Comparison of ENCODE assay signal across 13 cellular contexts in genomic region chr21:41833138-41834115, GRCh38. TPM values are rescaled to one million over a fixed set of nuclear protein-coding genes. Genes with fewer than 3 reads are reported as not detected.
A peak's percentile ranks its signal among the peaks of the same experiment; 100 is the strongest.
DNase-seq lines count a peak whose midpoint lies in the region; ATAC-seq and TF ChIP-seq lines count a peak whose summit lies in the region.
"Had no signal": no experiment of that assay in that cellular context is flagged by ENCODE, and none has a peak within 500 bp of the region (broad histone marks: within the 10 kb centered on the region; RNA-seq: fewer than 3 reads in every experiment).

No MANE protein-coding gene starts in this region.

- H3K4me3 Mint-ChIP-seq in activated B cell treated with CpG ODN at 0.5 μM for 24 hours = peak overlapping the region; percentile 44
- no peak overlapping the region for H3K4me3 Mint-ChIP-seq in activated CD4-positive, alpha-beta T cell treated with anti-CD3 and anti-CD28 coated beads for 36 hours
- H3K4me3 Mint-ChIP-seq: activated naive CD4-positive, alpha-beta T cell treated with anti-CD3 and anti-CD28 coated beads, Interleukin-2, amount 50 U/mL, for 24 hours; CD8-positive, alpha-beta T cell; nephron had no signal

- peak overlapping the region; percentile 20 for H3K27ac Mint-ChIP-seq in activated B cell treated with CpG ODN at 0.5 μM for 24 hours
- H3K27ac Mint-ChIP-seq in activated CD4-positive, alpha-beta T cell treated with anti-CD3 and anti-CD28 coated beads for 36 hours = no peak overlapping the region
- H3K27ac Mint-ChIP-seq: activated naive CD4-positive, alpha-beta T cell treated with anti-CD3 and anti-CD28 coated beads, Interleukin-2, amount 50 U/mL, for 24 hours; CD8-positive, alpha-beta T cell; nephron had no signal

- CTCF ChIA-PET in activated B cell treated with CpG ODN at 0.5 μM for 24 hours (lab: Charles Lee) = interaction anchor here (0.9 to 2.0 kb wide), 3 partner anchors 17 to 285 kb away, joined by 3 to 10 read pairs (median 6); no protein-coding TSS in a partner anchor
- CTCF ChIA-PET in activated CD4-positive, alpha-beta T cell treated with anti-CD3 and anti-CD28 coated beads for 36 hours (lab: Charles Lee) = interaction anchor here (1.1 to 1.2 kb wide), 2 partner anchors 17 to 284 kb away, joined by 3 read pairs; no protein-coding TSS in a partner anchor

- DNase-seq in activated B cell treated with CpG ODN at 0.5 μM for 24 hours = no peak
- no peak for DNase-seq in ureter (ENCODE audit: low spot score)
- DNase-seq in posterior vena cava (ENCODE audit: low spot score) = no peak
- DNase-seq in activated CD4-positive, alpha-beta T cell treated with anti-CD3 and anti-CD28 coated beads for 36 hours = no peak
- no peak for DNase-seq in brain microvascular endothelial cell
- DNase-seq: CD8-positive, alpha-beta T cell; HCEC 1CT; stimulated activated CD4-positive, alpha-beta T cell treated with anti-CD3 and anti-CD28 coated beads, Interleukin-15, amount 100 ng/mL, for 24 hours had no signal

- in situ Hi-C loops in brain microvascular endothelial cell (cut with HindIII; ENCODE audit: low pct_ligation_motif_present, low sequenced_read_pairs) = no loop called here

- TF ChIP-seq CTCF in activated B cell treated with CpG ODN at 0.5 μM for 24 hours (IDR thresholded peaks at IDR 0.05) (no peak), brain microvascular endothelial cell (IDR thresholded peaks at IDR 0.05; ENCODE audit: low read depth, low read length, missing control alignments) (no peak)

- intact Hi-C loops in activated B cell treated with CpG ODN at 0.5 μM for 24 hours (cut with micrococcal nuclease) = loop anchor here (2.0 to 5.0 kb wide), 2 partner anchors 35 to 229 kb away; no protein-coding TSS in a partner anchor
- intact Hi-C loops in posterior vena cava (cut with DNase I) = no loop called here
- intact Hi-C loops in activated CD4-positive, alpha-beta T cell treated with anti-CD3 and anti-CD28 coated beads for 36 hours (cut with DNase I, micrococcal nuclease) = no loop called here

- peaks cover 47% of the 10 kb centered on the region for H3K4me1 Mint-ChIP-seq in activated B cell treated with CpG ODN at 0.5 μM for 24 hours
- H3K4me1 Mint-ChIP-seq in activated CD4-positive, alpha-beta T cell treated with anti-CD3 and anti-CD28 coated beads for 36 hours = no peaks in the 10 kb centered on the region
- H3K4me1 Mint-ChIP-seq: activated naive CD4-positive, alpha-beta T cell treated with anti-CD3 and anti-CD28 coated beads, Interleukin-2, amount 50 U/mL, for 24 hours; nephron had no signal

- POLR2A ChIA-PET in activated B cell treated with CpG ODN at 0.5 μM for 24 hours (lab: Charles Lee) = interaction anchor here (0.9 to 1.9 kb wide), 6 partner anchors 17 to 284 kb away, joined by 3 to 7 read pairs (median 4); partner anchors contain the start of gene ZBTB21
- POLR2A ChIA-PET in activated CD4-positive, alpha-beta T cell treated with anti-CD3 and anti-CD28 coated beads for 36 hours (lab: Charles Lee) = no interaction called here

- H3K4me3 ChIP-seq in brain microvascular endothelial cell (ENCODE audit: low read depth, low read length) = no peak overlapping the region

- no peak overlapping the region for H3K27ac ChIP-seq in brain microvascular endothelial cell

- no peaks in the 10 kb centered on the region for H3K27me3 Mint-ChIP-seq in activated B cell treated with CpG ODN at 0.5 μM for 24 hours
- no peaks in the 10 kb centered on the region for H3K27me3 Mint-ChIP-seq in activated CD4-positive, alpha-beta T cell treated with anti-CD3 and anti-CD28 coated beads for 36 hours
- H3K27me3 Mint-ChIP-seq: activated naive CD4-positive, alpha-beta T cell treated with anti-CD3 and anti-CD28 coated beads, Interleukin-2, amount 50 U/mL, for 24 hours had no signal

- no peaks in the 10 kb centered on the region for H3K27me3 ChIP-seq in brain microvascular endothelial cell (replicated peaks)

- H3K9me3 Mint-ChIP-seq in activated B cell treated with CpG ODN at 0.5 μM for 24 hours = no peaks in the 10 kb centered on the region
- H3K9me3 Mint-ChIP-seq in activated CD4-positive, alpha-beta T cell treated with anti-CD3 and anti-CD28 coated beads for 36 hours (ENCODE audit: low read depth) = no peaks in the 10 kb centered on the region
- H3K9me3 Mint-ChIP-seq: activated naive CD4-positive, alpha-beta T cell treated with anti-CD3 and anti-CD28 coated beads, Interleukin-2, amount 50 U/mL, for 24 hours; CD8-positive, alpha-beta T cell; nephron had no signal

- ATAC-seq in GM18502 (IDR thresholded peaks at IDR 0.05; ENCODE audit: poor library complexity, unreplicated experiment) (peak; percentile 73), GM19463 (IDR thresholded peaks at IDR 0.05; ENCODE audit: unreplicated experiment) (peak; percentile 57), HG03025 (IDR thresholded peaks at IDR 0.05; ENCODE audit: low FRiP score, unreplicated experiment) (peak; percentile 61), activated B cell treated with CpG ODN at 0.5 μM for 24 hours (ENCODE audit: low read depth) (peak; percentile 67)
- ATAC-seq in activated CD4-positive, alpha-beta T cell treated with anti-CD3 and anti-CD28 coated beads for 36 hours = no peak
- ATAC-seq: CD8-positive, alpha-beta T cell had no signal

- H3K36me3 Mint-ChIP-seq in activated B cell treated with CpG ODN at 0.5 μM for 24 hours (ENCODE audit: low read depth) = peaks cover 41% of the 10 kb centered on the region
- H3K36me3 Mint-ChIP-seq in activated CD4-positive, alpha-beta T cell treated with anti-CD3 and anti-CD28 coated beads for 36 hours (ENCODE audit: low read depth) = peaks cover 17% of the 10 kb centered on the region

- peaks cover 5% of the 10 kb centered on the region for H3K36me3 ChIP-seq in brain microvascular endothelial cell (replicated peaks)

RNA-seq across cellular contexts. Expression of gene PRDM15, which starts 45.7 kb away (rescaled TPM):
- total RNA-seq in activated B cell treated with CpG ODN at 0.5 μM for 24 hours = 12.8 and 13.6 TPM in 2 replicates
- total RNA-seq in ureter = 14.1 TPM
- 1 to 10 TPM; 2.9 to 5.0 TPM for total RNA-seq in posterior vena cava
- total RNA-seq in activated CD4-positive, alpha-beta T cell treated with anti-CD3 and anti-CD28 coated beads for 36 hours = 10 to 100 TPM; 11.8 to 13.0 TPM
